In genomic region chrX:111812889-111813563, GRCh38 we compare ENCODE assay signal across 28 cellular contexts.
"Had no signal": no experiment of that assay in that cellular context is flagged by ENCODE, and none has a peak within 500 bp of the region (broad histone marks: within the 10 kb centered on the region; RNA-seq: fewer than 3 reads in every experiment).

No MANE protein-coding gene starts in this region.

- H3K4me1 Mint-ChIP-seq: endodermal cell had no signal

- ATAC-seq: effector memory CD8-positive, alpha-beta T cell; esophagus mucosa; foreskin keratinocyte; gastrocnemius medialis; gastroesophageal sphincter; heart left ventricle had no signal

- H3K9me3 ChIP-seq: colonic mucosa, esophagus muscularis mucosa, esophagus squamous epithelium, gastrocnemius medialis, gastroesophageal sphincter, heart left ventricle had no signal

- H3K27me3 Mint-ChIP-seq: dendritic cell treated with granulocyte-macrophage colony-stimulating factor and Interleukin-4, amounts not matched to agents 40 ng/mL and 50 ng/mL, for 4 days; effector memory CD8-positive, alpha-beta T cell had no signal

- H3K4me1 ChIP-seq: colonic mucosa, esophagus muscularis mucosa, esophagus squamous epithelium, foreskin keratinocyte, gastrocnemius medialis, gastroesophageal sphincter, heart left ventricle had no signal

- H3K36me3 ChIP-seq: colonic mucosa, esophagus muscularis mucosa, esophagus squamous epithelium, gastrocnemius medialis, gastroesophageal sphincter, heart left ventricle had no signal

- H3K4me3 Mint-ChIP-seq: dendritic cell treated with granulocyte-macrophage colony-stimulating factor and Interleukin-4, amounts not matched to agents 40 ng/mL and 50 ng/mL, for 4 days; effector memory CD8-positive, alpha-beta T cell; endodermal cell had no signal

- DNase-seq: colonic mucosa; cortex of kidney; dermis blood vessel endothelial cell; dorsolateral prefrontal cortex; effector CD4-positive, alpha-beta T cell; effector CD8-positive, alpha-beta T cell; effector memory CD4-positive, alpha-beta T cell; effector memory CD8-positive, alpha-beta T cell; endodermal cell; erythroblast; esophagus squamous epithelium; foreskin fibroblast; foreskin keratinocyte; foreskin melanocyte; gastrocnemius medialis; glutamatergic neuron; head of caudate nucleus; heart left ventricle had no signal

- H3K4me3 ChIP-seq: colonic mucosa, coronary artery, dorsolateral prefrontal cortex, esophagus muscularis mucosa, esophagus squamous epithelium, gastrocnemius medialis, gastroesophageal sphincter, heart left ventricle had no signal

- H3K27ac Mint-ChIP-seq: dendritic cell treated with granulocyte-macrophage colony-stimulating factor and Interleukin-4, amounts not matched to agents 40 ng/mL and 50 ng/mL, for 4 days; effector memory CD8-positive, alpha-beta T cell; endodermal cell had no signal

- H3K27ac ChIP-seq: colonic mucosa, coronary artery, dorsolateral prefrontal cortex, epithelial cell of prostate, esophagus muscularis mucosa, esophagus squamous epithelium, foreskin keratinocyte, gastrocnemius medialis, gastroesophageal sphincter, heart left ventricle had no signal

- H3K9me3 Mint-ChIP-seq: dendritic cell treated with granulocyte-macrophage colony-stimulating factor and Interleukin-4, amounts not matched to agents 40 ng/mL and 50 ng/mL, for 4 days; effector memory CD8-positive, alpha-beta T cell; endodermal cell had no signal

- H3K27me3 ChIP-seq: colonic mucosa, esophagus muscularis mucosa, esophagus squamous epithelium, foreskin keratinocyte, gastrocnemius medialis, gastroesophageal sphincter had no signal

- FAIRE-seq: colon, endometrium, endothelial cell of umbilical vein, frontal cortex had no signal
